ENCODE assay signal across 28 cellular contexts in the genomic region with DNA sequence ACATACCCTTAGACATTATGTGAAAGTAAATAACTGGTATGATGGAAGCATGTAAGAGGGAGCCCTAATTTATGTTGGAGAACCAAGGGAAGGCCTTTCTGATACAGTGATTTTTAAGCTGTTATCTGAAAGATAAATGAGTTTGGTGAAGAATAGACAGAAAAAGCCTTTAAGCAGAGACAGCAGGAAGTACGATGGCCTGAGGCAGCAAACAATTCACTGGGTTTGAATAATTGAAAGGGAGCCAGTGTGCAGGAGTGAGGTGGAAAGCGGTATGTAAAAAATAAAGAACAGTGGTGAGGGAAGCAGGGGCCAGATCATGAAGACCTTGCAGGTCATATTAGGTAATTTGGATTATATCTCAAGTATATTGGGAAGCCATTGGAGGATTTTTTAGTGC. TPM values are rescaled to one million over a fixed set of nuclear protein-coding genes. Genes with fewer than 3 reads are reported as not detected.
DNase-seq lines count a peak whose midpoint lies in the region; ATAC-seq and TF ChIP-seq lines count a peak whose summit lies in the region.
"Had no signal": no experiment of that assay in that cellular context is flagged by ENCODE, and none has a peak within 500 bp of the region (broad histone marks: within the 10 kb centered on the region; RNA-seq: fewer than 3 reads in every experiment).

No MANE protein-coding gene starts in this region.

- no peak for ATAC-seq in lower lobe of right lung
- no peak for ATAC-seq in HG03196 (IDR thresholded peaks at IDR 0.05; ENCODE audit: unreplicated experiment)
- ATAC-seq: A549; activated CD8-positive, alpha-beta memory T cell treated with anti-CD3 and anti-CD28 coated beads, Interleukin-2, amount 10 ng/mL, durations not matched to agents 7 days and 5 days; foreskin keratinocyte; GM12878; left cardiac atrium; naive thymus-derived CD4-positive, alpha-beta T cell had no signal

- no peaks in the 10 kb centered on the region for H4K20me1 ChIP-seq in osteoblast (ENCODE audit: insufficient read depth, low read length)

- DNase-seq in COLO829 (ENCODE audit: low spot score) = peak; percentile 58
- DNase-seq in M059J (ENCODE audit: low read depth) = peak; percentile 81
- peak; percentile 61 for DNase-seq in SK-N-MC (ENCODE audit: low read depth, low spot score)
- no peak for DNase-seq in osteoblast (ENCODE audit: insufficient read length, low spot score, missing footprints)
- DNase-seq in lower lobe of right lung = no peak
- no peak for DNase-seq in medulla oblongata (ENCODE audit: extremely low spot score)
- no peak for DNase-seq in T-helper 9 cell
- DNase-seq: activated CD4-positive, alpha-beta T cell treated with anti-CD3 and anti-CD28 coated beads for 48 hours; activated CD8-positive, alpha-beta memory T cell treated with anti-CD3 and anti-CD28 coated beads, Interleukin-2, amount 10 ng/mL, durations not matched to agents 7 days and 5 days; activated naive CD4-positive, alpha-beta T cell treated with anti-CD3 and anti-CD28 coated beads, Interleukin-2, amount 10 ng/mL, durations not matched to agents 7 days and 5 days; amniotic stem cell; DMS79; effector memory CD4-positive, alpha-beta T cell; foreskin keratinocyte; H7; left cardiac atrium; mesendoderm; naive thymus-derived CD4-positive, alpha-beta T cell; NCI-H1092; NCI-H524; stimulated activated CD4-positive, alpha-beta T cell treated with anti-CD3 and anti-CD28 coated beads, Interleukin-15, amount 100 ng/mL, for 24 hours; stomach; T-helper 2 cell; trophoblast cell had no signal

- no peak overlapping the region for H3K9ac ChIP-seq in SK-N-MC (ENCODE audit: insufficient read length)

- peaks cover 15% of the 10 kb centered on the region for H3K79me2 ChIP-seq in osteoblast (ENCODE audit: insufficient read depth, low read length)

- H3K4me3 ChIP-seq in SK-N-MC (0 out of 2 replicates have a peak overlapping the region, but pooled peaks have one; percentile 2), osteoblast (ENCODE audit: insufficient read depth, low read length) (no peak overlapping the region), lower lobe of right lung (no peak overlapping the region)
- H3K4me3 ChIP-seq: A549, GM12878, SJSA1, stomach had no signal

- TF ChIP-seq CTCF in osteoblast (IDR thresholded peaks at IDR 0.05; ENCODE audit: extremely low read depth, low read depth, low read length) (no peak), lower lobe of right lung (IDR thresholded peaks at IDR 0.05) (no peak)

- H3K36me3 ChIP-seq in SK-N-MC (ENCODE audit: insufficient read depth, low read length) = no peaks in the 10 kb centered on the region
- H3K36me3 ChIP-seq in osteoblast (ENCODE audit: insufficient read depth, low read length) = no peaks in the 10 kb centered on the region
- H3K36me3 ChIP-seq in lower lobe of right lung = no peaks in the 10 kb centered on the region
- H3K36me3 ChIP-seq: stomach had no signal

- H3K27ac ChIP-seq in SK-N-MC (no peak overlapping the region; the same call in 1 of the 2 replicates), osteoblast (ENCODE audit: low read depth, low read length) (no peak overlapping the region), lower lobe of right lung (no peak overlapping the region)
- H3K27ac ChIP-seq: A549, foreskin keratinocyte, SJSA1, stomach had no signal

- H3K4me1 ChIP-seq in osteoblast (ENCODE audit: insufficient read depth, low read length) (peaks cover 19% of the 10 kb centered on the region), lower lobe of right lung (no peaks in the 10 kb centered on the region)
- H3K4me1 ChIP-seq: A549 had no signal

- no peak overlapping the region for H3K4me2 ChIP-seq in osteoblast (ENCODE audit: insufficient read depth, low read length)
- H3K4me2 ChIP-seq: A549 had no signal

- H2AFZ ChIP-seq in osteoblast (ENCODE audit: low read length) = peak overlapping the region; percentile 26

- H3K9me3 ChIP-seq in SK-N-MC (ENCODE audit: low read depth, low read length) (no peaks in the 10 kb centered on the region), osteoblast (ENCODE audit: low read depth, low read length) (no peaks in the 10 kb centered on the region), lower lobe of right lung (no peaks in the 10 kb centered on the region)
- H3K9me3 ChIP-seq: A549, SJSA1, stomach had no signal

- intact Hi-C loops in lower lobe of right lung (cut with DNase I) = no loop called here

- H3K27me3 ChIP-seq in osteoblast (ENCODE audit: insufficient read depth, low read length) (no peaks in the 10 kb centered on the region), lower lobe of right lung (ENCODE audit: low read depth) (no peaks in the 10 kb centered on the region)
- H3K27me3 ChIP-seq: foreskin keratinocyte, SJSA1, stomach had no signal

RNA-seq across cellular contexts. Expression of a gene that starts 4.1 kb away (rescaled TPM):
- total RNA-seq in M059J (2014; rRNA removed; shearing (Covaris generic)) = 47.9 and 60.5 TPM in 2 replicates
- 74.0 and 82.2 TPM in 2 replicates for total RNA-seq in osteoblast
- 11.3 TPM for total RNA-seq in lower lobe of right lung

RNA-seq across cellular contexts. Expression of a gene that starts 54.1 kb away (rescaled TPM):
- total RNA-seq in M059J (2014; rRNA removed; shearing (Covaris generic)) = 9.4 and 11.9 TPM in 2 replicates
- 13.3 and 17.7 TPM in 2 replicates for total RNA-seq in osteoblast
- 5.1 TPM for total RNA-seq in lower lobe of right lung

Comparison
In these comparisons a context has a peak if more than half of its experiments do, and no peak if none do; other contexts are left out.
1. DNase-seq: peak in COLO829 (single experiment), M059J (single experiment) and SK-N-MC (single experiment); none in osteoblast (single experiment), lower lobe of right lung (single experiment), medulla oblongata (single experiment) and T-helper 9 cell (single experiment).